In the genomic region with DNA sequence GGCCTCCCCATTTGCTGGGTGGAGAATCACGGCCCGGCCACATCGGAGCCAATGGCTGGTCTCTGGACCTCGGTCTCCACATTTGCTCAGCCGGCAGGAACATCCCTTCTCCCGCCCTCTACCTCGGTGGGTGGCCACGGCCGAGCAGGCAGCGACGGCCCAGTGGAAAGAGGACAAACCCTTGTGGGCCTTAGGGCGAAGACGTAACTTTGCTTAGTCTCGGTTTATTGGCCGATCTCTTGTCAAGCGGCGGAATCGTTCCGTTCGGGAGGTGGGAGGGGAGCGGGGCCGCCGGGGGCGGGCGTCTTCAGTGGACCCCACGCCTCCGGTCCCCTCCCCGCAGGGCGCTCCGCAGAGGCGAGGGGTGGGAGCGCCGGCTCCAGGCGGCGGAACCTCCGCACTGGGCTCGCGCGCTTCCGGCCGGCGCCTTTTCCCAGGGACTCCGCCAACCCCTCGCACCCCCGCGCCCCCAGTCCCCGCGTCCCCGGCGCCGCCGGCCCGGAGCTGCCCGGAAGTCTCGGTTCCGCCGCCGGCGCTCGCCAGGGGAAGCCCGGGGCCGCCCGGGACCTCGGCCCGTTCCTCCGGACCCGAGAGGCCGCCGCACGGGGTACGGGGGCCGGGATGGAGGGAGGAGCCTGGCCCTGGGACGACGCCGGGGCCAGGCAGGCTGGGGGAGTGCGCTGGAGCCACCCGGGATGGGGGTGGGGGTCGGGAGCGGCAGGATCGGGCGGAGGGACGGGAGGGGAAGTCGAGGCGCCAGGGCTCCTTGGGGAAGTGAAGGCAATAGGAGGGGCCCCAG, we compare ENCODE assay signal across 1 cellular context.
TF ChIP-seq lines count a peak whose summit lies in the region.

A gene with protein sequence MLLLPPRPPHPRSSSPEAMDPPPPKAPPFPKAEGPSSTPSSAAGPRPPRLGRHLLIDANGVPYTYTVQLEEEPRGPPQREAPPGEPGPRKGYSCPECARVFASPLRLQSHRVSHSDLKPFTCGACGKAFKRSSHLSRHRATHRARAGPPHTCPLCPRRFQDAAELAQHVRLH (plus strand): TSS at position 426 of the 799 bp plus-strand sequence. CDS start 1,507 bp downstream, outside the sequence.

TF ChIP-seq in HepG2, 621 proteins besides CTCF, POLR2A, EP300 and RAD21 (continued from another document and continues in another):
- TF ChIP-seq, protein P1, sequence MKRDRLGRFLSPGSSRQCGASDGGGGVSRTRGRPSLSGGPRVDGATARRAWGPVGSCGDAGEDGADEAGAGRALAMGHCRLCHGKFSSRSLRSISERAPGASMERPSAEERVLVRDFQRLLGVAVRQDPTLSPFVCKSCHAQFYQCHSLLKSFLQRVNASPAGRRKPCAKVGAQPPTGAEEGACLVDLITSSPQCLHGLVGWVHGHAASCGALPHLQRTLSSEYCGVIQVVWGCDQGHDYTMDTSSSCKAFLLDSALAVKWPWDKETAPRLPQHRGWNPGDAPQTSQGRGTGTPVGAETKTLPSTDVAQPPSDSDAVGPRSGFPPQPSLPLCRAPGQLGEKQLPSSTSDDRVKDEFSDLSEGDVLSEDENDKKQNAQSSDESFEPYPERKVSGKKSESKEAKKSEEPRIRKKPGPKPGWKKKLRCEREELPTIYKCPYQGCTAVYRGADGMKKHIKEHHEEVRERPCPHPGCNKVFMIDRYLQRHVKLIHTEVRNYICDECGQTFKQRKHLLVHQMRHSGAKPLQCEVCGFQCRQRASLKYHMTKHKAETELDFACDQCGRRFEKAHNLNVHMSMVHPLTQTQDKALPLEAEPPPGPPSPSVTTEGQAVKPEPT (CRISPR knock-in tag; IDR thresholded peaks at IDR 0.05; ENCODE audit: low read depth) = no peak
- TF ChIP-seq, protein P2, sequence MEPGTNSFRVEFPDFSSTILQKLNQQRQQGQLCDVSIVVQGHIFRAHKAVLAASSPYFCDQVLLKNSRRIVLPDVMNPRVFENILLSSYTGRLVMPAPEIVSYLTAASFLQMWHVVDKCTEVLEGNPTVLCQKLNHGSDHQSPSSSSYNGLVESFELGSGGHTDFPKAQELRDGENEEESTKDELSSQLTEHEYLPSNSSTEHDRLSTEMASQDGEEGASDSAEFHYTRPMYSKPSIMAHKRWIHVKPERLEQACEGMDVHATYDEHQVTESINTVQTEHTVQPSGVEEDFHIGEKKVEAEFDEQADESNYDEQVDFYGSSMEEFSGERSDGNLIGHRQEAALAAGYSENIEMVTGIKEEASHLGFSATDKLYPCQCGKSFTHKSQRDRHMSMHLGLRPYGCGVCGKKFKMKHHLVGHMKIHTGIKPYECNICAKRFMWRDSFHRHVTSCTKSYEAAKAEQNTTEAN (CRISPR knock-in tag; conservative IDR thresholded peaks at IDR 0.05) = no peak
- TF ChIP-seq CCDC6 (CRISPR knock-in tag; IDR thresholded peaks at IDR 0.05) (no peak), TARDBP (CRISPR knock-in tag; IDR thresholded peaks at IDR 0.05) (no peak), NFKB2 (CRISPR knock-in tag; IDR thresholded peaks at IDR 0.05; ENCODE audit: borderline replicate concordance) (peak; percentile 2; the same call in 1 of the 2 replicates), ZNF556 (CRISPR knock-in tag; IDR thresholded peaks at IDR 0.05; ENCODE audit: borderline replicate concordance) (peak; percentile 66; the same call in 1 of the 2 replicates), ZFP62 (CRISPR knock-in tag; IDR thresholded peaks at IDR 0.05) (no peak), BCL6 (CRISPR knock-in tag; IDR thresholded peaks at IDR 0.05) (no peak), NFATC3 (CRISPR knock-in tag; IDR thresholded peaks at IDR 0.05) (0 out of 2 replicates have a peak, but pooled peaks have one; percentile 10), ZNF724P (CRISPR knock-in tag; IDR thresholded peaks at IDR 0.05; ENCODE audit: borderline replicate concordance) (0 out of 2 replicates have a peak, but pooled peaks have one; percentile 8), ZNF274 (CRISPR knock-in tag; IDR thresholded peaks at IDR 0.05) (no peak), REXO4 (CRISPR knock-in tag; IDR thresholded peaks at IDR 0.05; ENCODE audit: borderline replicate concordance) (no peak), KDM5A (IDR thresholded peaks at IDR 0.05; ENCODE audit: borderline replicate concordance, low read length) (peak; percentile 94), NR2F2 (IDR thresholded peaks at IDR 0.05; ENCODE audit: borderline replicate concordance, low read depth) (no peak; the same call in 1 of the 2 replicates), ETV5 (CRISPR knock-in tag; IDR thresholded peaks at IDR 0.05; ENCODE audit: borderline replicate concordance) (no peak), MTF1 (CRISPR knock-in tag; IDR thresholded peaks at IDR 0.05) (no peak), ZNF570 (CRISPR knock-in tag; IDR thresholded peaks at IDR 0.05; ENCODE audit: borderline replicate concordance) (no peak), HMG20B (CRISPR knock-in tag; conservative IDR thresholded peaks at IDR 0.05) (no peak), ZNF670 (CRISPR knock-in tag; IDR thresholded peaks at IDR 0.05; ENCODE audit: borderline replicate concordance) (peak; percentile 66; the same call in 1 of the 2 replicates), MED1 (CRISPR knock-in tag; IDR thresholded peaks at IDR 0.05) (no peak), ELF3 (CRISPR knock-in tag; IDR thresholded peaks at IDR 0.05) (no peak), CBX2 (IDR thresholded peaks at IDR 0.05; ENCODE audit: low read depth, low read length) (no peak), CBX2 (CRISPR knock-in tag; IDR thresholded peaks at IDR 0.05; ENCODE audit: low read depth) (no peak), ZBTB42 (CRISPR knock-in tag; IDR thresholded peaks at IDR 0.05) (no peak), KDM1A (CRISPR knock-in tag; IDR thresholded peaks at IDR 0.05) (no peak), ZFP37 (CRISPR knock-in tag; IDR thresholded peaks at IDR 0.05; ENCODE audit: borderline replicate concordance) (no peak), ARNTL (CRISPR knock-in tag; IDR thresholded peaks at IDR 0.05) (no peak), ZNF850 (CRISPR knock-in tag; conservative IDR thresholded peaks at IDR 0.05) (0 out of 2 replicates have a peak, but pooled peaks have one; percentile 78), ZNF891 (CRISPR knock-in tag; IDR thresholded peaks at IDR 0.05) (no peak), ZNF224 (CRISPR knock-in tag; IDR thresholded peaks at IDR 0.05) (no peak), ZBTB3 (CRISPR knock-in tag; IDR thresholded peaks at IDR 0.05; ENCODE audit: borderline replicate concordance, low read depth) (peak; percentile 53; the same call in 1 of the 2 replicates), FOXM1 (CRISPR knock-in tag; IDR thresholded peaks at IDR 0.05) (no peak), PHB2 (IDR thresholded peaks at IDR 0.05; ENCODE audit: partially characterized antibody) (no peak), SIX1 (CRISPR knock-in tag; IDR thresholded peaks at IDR 0.05; ENCODE audit: borderline replicate concordance) (no peak), RARG (CRISPR knock-in tag; IDR thresholded peaks at IDR 0.05; ENCODE audit: low read depth) (peak; percentile 34; the same call in 1 of the 2 replicates), XBP1 (CRISPR knock-in tag; IDR thresholded peaks at IDR 0.05) (no peak)
- TF ChIP-seq, protein P3, sequence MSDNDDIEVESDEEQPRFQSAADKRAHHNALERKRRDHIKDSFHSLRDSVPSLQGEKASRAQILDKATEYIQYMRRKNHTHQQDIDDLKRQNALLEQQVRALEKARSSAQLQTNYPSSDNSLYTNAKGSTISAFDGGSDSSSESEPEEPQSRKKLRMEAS (IDR thresholded peaks at IDR 0.05) = no peak; the same call in none of the 2 replicates
- TF ChIP-seq, protein P4, sequence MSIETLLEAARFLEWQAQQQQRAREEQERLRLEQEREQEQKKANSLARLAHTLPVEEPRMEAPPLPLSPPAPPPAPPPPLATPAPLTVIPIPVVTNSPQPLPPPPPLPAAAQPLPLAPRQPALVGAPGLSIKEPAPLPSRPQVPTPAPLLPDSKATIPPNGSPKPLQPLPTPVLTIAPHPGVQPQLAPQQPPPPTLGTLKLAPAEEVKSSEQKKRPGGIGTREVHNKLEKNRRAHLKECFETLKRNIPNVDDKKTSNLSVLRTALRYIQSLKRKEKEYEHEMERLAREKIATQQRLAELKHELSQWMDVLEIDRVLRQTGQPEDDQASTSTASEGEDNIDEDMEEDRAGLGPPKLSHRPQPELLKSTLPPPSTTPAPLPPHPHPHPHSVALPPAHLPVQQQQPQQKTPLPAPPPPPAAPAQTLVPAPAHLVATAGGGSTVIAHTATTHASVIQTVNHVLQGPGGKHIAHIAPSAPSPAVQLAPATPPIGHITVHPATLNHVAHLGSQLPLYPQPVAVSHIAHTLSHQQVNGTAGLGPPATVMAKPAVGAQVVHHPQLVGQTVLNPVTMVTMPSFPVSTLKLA (IDR thresholded peaks at IDR 0.05) = no peak
- TF ChIP-seq, protein P5, sequence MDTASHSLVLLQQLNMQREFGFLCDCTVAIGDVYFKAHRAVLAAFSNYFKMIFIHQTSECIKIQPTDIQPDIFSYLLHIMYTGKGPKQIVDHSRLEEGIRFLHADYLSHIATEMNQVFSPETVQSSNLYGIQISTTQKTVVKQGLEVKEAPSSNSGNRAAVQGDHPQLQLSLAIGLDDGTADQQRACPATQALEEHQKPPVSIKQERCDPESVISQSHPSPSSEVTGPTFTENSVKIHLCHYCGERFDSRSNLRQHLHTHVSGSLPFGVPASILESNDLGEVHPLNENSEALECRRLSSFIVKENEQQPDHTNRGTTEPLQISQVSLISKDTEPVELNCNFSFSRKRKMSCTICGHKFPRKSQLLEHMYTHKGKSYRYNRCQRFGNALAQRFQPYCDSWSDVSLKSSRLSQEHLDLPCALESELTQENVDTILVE (CRISPR knock-in tag; IDR thresholded peaks at IDR 0.05) = peak; percentile 85; the same call in 1 of the 2 replicates
- TF ChIP-seq, protein P6, sequence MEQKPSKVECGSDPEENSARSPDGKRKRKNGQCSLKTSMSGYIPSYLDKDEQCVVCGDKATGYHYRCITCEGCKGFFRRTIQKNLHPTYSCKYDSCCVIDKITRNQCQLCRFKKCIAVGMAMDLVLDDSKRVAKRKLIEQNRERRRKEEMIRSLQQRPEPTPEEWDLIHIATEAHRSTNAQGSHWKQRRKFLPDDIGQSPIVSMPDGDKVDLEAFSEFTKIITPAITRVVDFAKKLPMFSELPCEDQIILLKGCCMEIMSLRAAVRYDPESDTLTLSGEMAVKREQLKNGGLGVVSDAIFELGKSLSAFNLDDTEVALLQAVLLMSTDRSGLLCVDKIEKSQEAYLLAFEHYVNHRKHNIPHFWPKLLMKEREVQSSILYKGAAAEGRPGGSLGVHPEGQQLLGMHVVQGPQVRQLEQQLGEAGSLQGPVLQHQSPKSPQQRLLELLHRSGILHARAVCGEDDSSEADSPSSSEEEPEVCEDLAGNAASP (CRISPR knock-in tag; IDR thresholded peaks at IDR 0.05; ENCODE audit: borderline replicate concordance) = no peak; the same call in 1 of the 2 replicates
- TF ChIP-seq, protein P7, sequence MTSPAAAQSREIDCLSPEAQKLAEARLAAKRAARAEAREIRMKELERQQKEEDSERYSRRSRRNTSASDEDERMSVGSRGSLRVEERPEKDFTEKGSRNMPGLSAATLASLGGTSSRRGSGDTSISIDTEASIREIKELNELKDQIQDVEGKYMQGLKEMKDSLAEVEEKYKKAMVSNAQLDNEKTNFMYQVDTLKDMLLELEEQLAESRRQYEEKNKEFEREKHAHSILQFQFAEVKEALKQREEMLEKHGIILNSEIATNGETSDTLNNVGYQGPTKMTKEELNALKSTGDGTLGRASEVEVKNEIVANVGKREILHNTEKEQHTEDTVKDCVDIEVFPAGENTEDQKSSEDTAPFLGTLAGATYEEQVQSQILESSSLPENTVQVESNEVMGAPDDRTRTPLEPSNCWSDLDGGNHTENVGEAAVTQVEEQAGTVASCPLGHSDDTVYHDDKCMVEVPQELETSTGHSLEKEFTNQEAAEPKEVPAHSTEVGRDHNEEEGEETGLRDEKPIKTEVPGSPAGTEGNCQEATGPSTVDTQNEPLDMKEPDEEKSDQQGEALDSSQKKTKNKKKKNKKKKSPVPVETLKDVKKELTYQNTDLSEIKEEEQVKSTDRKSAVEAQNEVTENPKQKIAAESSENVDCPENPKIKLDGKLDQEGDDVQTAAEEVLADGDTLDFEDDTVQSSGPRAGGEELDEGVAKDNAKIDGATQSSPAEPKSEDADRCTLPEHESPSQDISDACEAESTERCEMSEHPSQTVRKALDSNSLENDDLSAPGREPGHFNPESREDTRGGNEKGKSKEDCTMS (CRISPR knock-in tag; conservative IDR thresholded peaks at IDR 0.05) = no peak
- TF ChIP-seq, protein P8, sequence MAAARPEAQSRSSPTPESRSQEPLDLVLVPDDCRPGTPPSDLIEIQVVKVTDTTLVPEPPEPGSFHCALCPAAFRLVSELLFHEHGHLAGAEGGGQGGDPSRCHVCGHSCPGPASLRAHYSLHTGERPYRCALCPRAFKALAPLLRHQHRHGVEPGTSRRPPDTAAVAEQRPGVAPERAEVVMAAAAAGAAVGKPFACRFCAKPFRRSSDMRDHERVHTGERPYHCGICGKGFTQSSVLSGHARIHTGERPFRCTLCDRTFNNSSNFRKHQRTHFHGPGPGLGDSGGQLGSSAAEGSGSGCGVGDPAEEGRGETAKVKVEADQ (CRISPR knock-in tag; IDR thresholded peaks at IDR 0.05; ENCODE audit: borderline replicate concordance) = no peak
- TF ChIP-seq, protein P9, sequence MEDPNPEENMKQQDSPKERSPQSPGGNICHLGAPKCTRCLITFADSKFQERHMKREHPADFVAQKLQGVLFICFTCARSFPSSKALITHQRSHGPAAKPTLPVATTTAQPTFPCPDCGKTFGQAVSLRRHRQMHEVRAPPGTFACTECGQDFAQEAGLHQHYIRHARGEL (CRISPR knock-in tag; IDR thresholded peaks at IDR 0.05) = no peak
- TF ChIP-seq, protein P10, sequence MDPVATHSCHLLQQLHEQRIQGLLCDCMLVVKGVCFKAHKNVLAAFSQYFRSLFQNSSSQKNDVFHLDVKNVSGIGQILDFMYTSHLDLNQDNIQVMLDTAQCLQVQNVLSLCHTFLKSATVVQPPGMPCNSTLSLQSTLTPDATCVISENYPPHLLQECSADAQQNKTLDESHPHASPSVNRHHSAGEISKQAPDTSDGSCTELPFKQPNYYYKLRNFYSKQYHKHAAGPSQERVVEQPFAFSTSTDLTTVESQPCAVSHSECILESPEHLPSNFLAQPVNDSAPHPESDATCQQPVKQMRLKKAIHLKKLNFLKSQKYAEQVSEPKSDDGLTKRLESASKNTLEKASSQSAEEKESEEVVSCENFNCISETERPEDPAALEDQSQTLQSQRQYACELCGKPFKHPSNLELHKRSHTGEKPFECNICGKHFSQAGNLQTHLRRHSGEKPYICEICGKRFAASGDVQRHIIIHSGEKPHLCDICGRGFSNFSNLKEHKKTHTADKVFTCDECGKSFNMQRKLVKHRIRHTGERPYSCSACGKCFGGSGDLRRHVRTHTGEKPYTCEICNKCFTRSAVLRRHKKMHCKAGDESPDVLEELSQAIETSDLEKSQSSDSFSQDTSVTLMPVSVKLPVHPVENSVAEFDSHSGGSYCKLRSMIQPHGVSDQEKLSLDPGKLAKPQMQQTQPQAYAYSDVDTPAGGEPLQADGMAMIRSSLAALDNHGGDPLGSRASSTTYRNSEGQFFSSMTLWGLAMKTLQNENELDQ (CRISPR knock-in tag; IDR thresholded peaks at IDR 0.05; ENCODE audit: borderline replicate concordance) = no peak
- TF ChIP-seq, protein P11, sequence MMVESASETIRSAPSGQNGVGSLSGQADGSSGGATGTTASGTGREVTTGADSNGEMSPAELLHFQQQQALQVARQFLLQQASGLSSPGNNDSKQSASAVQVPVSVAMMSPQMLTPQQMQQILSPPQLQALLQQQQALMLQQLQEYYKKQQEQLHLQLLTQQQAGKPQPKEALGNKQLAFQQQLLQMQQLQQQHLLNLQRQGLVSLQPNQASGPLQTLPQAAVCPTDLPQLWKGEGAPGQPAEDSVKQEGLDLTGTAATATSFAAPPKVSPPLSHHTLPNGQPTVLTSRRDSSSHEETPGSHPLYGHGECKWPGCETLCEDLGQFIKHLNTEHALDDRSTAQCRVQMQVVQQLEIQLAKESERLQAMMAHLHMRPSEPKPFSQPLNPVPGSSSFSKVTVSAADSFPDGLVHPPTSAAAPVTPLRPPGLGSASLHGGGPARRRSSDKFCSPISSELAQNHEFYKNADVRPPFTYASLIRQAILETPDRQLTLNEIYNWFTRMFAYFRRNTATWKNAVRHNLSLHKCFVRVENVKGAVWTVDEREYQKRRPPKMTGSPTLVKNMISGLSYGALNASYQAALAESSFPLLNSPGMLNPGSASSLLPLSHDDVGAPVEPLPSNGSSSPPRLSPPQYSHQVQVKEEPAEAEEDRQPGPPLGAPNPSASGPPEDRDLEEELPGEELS (CRISPR knock-in tag; IDR thresholded peaks at IDR 0.05) = no peak
